ENCODE assay signal across 8 cellular contexts in genomic region chr12:55742719-55743130, GRCh38. TPM values are rescaled to one million over a fixed set of nuclear protein-coding genes. Genes with fewer than 3 reads are reported as not detected.
DNase-seq lines count a peak whose midpoint lies in the region; ATAC-seq and TF ChIP-seq lines count a peak whose summit lies in the region.

GDF11 (plus strand) TSS chr12:55743122; CDS start chr12:55743317, 195 bp downstream.

- no peak for TF ChIP-seq CTCF in GM12875 (IDR thresholded peaks at IDR 0.05; ENCODE audit: borderline replicate concordance, insufficient read depth, low read depth, low read length)

- ATAC-seq in HG03095 (IDR thresholded peaks at IDR 0.05; ENCODE audit: unreplicated experiment) (peak; percentile 28), esophagus mucosa (no peak)

- peak within 1 kb of the TSS; percentile 84 for H3K4me3 ChIP-seq in GM12875 (ENCODE audit: low read depth, low read length)

- H3K27ac ChIP-seq in cingulate gyrus (ENCODE audit: low read depth, low read length), result peak within 1 kb of the TSS; percentile 72

- peak; percentile 69 for DNase-seq in NCI-H460 (ENCODE audit: extremely low read depth, low read depth)
- peak; percentile 57 to 66 for DNase-seq in activated CD4-positive, alpha-beta T cell treated with anti-CD3 and anti-CD28 coated beads for 24 hours (ENCODE audit: low read depth in 2 of 2)
- peak; percentile 97 for DNase-seq in left kidney (ENCODE audit: low read depth, low spot score)
- peak; percentile 75 for DNase-seq in stimulated activated CD4-positive, alpha-beta T cell treated with anti-CD3 and anti-CD28 coated beads, Interleukin-1b, Interleukin-23, amount 100 ng/mL, for 48 hours

RNA-seq across cellular contexts. Expression of gene GDF11, which starts in this region (rescaled TPM):
- 1.0 and 2.0 TPM in 2 replicates for total RNA-seq in NCI-H460 (2014; rRNA removed; shearing (Covaris generic))
- 3.7 and 6.6 TPM in 2 replicates for polyA plus RNA-seq in NCI-H460 (2014; cell fraction: nucleus; rRNA removed)
- 1.2 TPM for total RNA-seq in esophagus mucosa
